ENCODE assay signal across 29 cellular contexts in genomic region chr7:32802305-32802910, GRCh38.
"Had no signal": no experiment of that assay in that cellular context is flagged by ENCODE, and none has a peak within 500 bp of the region (broad histone marks: within the 10 kb centered on the region; RNA-seq: fewer than 3 reads in every experiment).

No MANE protein-coding gene starts in this region.

- H3K4me1 Mint-ChIP-seq: nephron progenitor cell; neural crest cell; stimulated activated memory B cell treated with anti-CD40 and anti-IgM and Interleukin-4, amounts not matched to agents 10 μg/mL and 1 μg/mL and 100 μg/mL, for 72 hours had no signal

- H3K27me3 ChIP-seq: neutrophil, pancreas, right lobe of liver, sigmoid colon, suprapubic skin, testis, tibial artery, transverse colon, upper lobe of right lung, uterus had no signal

- H3K27me3 Mint-ChIP-seq: stimulated activated memory B cell treated with anti-CD40 and anti-IgM and Interleukin-4, amounts not matched to agents 10 μg/mL and 1 μg/mL and 100 μg/mL, for 72 hours; stimulated activated naive CD8-positive, alpha-beta T cell treated with anti-CD3 and anti-CD28 coated beads, Interleukin-15, amount 100 ng/mL, for 72 hours; type B pancreatic cell had no signal

- H3K4me3 ChIP-seq: pancreas, prostate gland, right lobe of liver, sigmoid colon, suprapubic skin, testis, tibial artery, transverse colon, upper lobe of right lung, uterus had no signal

- ATAC-seq: naive thymus-derived CD8-positive, alpha-beta T cell; natural killer cell treated with Interleukin-12 subunit alpha and Interleukin-12 subunit beta and Interleukin-15 and Interleukin-18, amount 100 ng/mL, for 72 hours; pancreas; right cardiac atrium; right lobe of liver; stimulated activated memory B cell treated with anti-CD40 and anti-IgM and Interleukin-4, amounts not matched to agents 10 μg/mL and 1 μg/mL and 100 μg/mL, for 72 hours; stimulated activated naive CD8-positive, alpha-beta T cell treated with anti-CD3 and anti-CD28 coated beads, Interleukin-15, amount 100 ng/mL, for 72 hours; stimulated activated naive CD8-positive, alpha-beta T cell treated with anti-CD3 and anti-CD28 coated beads, Interleukin-15, Interleukin-2, amounts not matched to agents 100 U/mL and 50 U/mL, for 24 hours; upper lobe of right lung had no signal

- H3K36me3 ChIP-seq: neutrophil, pancreas, prostate gland, right lobe of liver, sigmoid colon, suprapubic skin, tibial artery, transverse colon, upper lobe of right lung, uterus had no signal

- H3K27ac ChIP-seq: neutrophil, pancreas, prostate gland, right lobe of liver, sigmoid colon, suprapubic skin, testis, tibial artery, transverse colon, upper lobe of right lung, uterus had no signal

- H3K9me3 ChIP-seq: neutrophil, pancreas, prostate gland, right lobe of liver, sigmoid colon, suprapubic skin, testis, tibial artery, upper lobe of right lung, uterus had no signal

- H3K27ac Mint-ChIP-seq: naive thymus-derived CD8-positive, alpha-beta T cell; natural killer cell treated with Interleukin-12 subunit alpha and Interleukin-12 subunit beta and Interleukin-15 and Interleukin-18, amount 100 ng/mL, for 72 hours; nephron progenitor cell; stimulated activated memory B cell treated with anti-CD40 and anti-IgM and Interleukin-4, amounts not matched to agents 10 μg/mL and 1 μg/mL and 100 μg/mL, for 72 hours; type B pancreatic cell had no signal

- H3K4me3 Mint-ChIP-seq: naive thymus-derived CD8-positive, alpha-beta T cell; natural killer cell treated with Interleukin-12 subunit alpha and Interleukin-12 subunit beta and Interleukin-15 and Interleukin-18, amount 100 ng/mL, for 72 hours; nephron progenitor cell; neural crest cell; stimulated activated memory B cell treated with anti-CD40 and anti-IgM and Interleukin-4, amounts not matched to agents 10 μg/mL and 1 μg/mL and 100 μg/mL, for 72 hours; stimulated activated naive CD8-positive, alpha-beta T cell treated with anti-CD3 and anti-CD28 coated beads, Interleukin-15, amount 100 ng/mL, for 72 hours; type B pancreatic cell had no signal

- FAIRE-seq: pancreas, small intestine had no signal

- DNase-seq: naive thymus-derived CD8-positive, alpha-beta T cell; nephron progenitor cell; nucleus accumbens; pancreas; right cardiac atrium; right lobe of liver; sigmoid colon; stimulated activated CD4-positive, alpha-beta T cell treated with anti-CD3 and anti-CD28 coated beads, Interleukin-15, amount 100 ng/mL, for 24 hours; stimulated activated CD4-positive, alpha-beta T cell treated with anti-CD3 and anti-CD28 coated beads, Interleukin-2, amount 100 ng/mL, for 24 hours; stimulated activated CD4-positive, alpha-beta T cell treated with anti-CD3 and anti-CD28 coated beads, Interleukin-2, amount 100 ng/mL, for 48 hours; stimulated activated CD4-positive, alpha-beta T cell treated with anti-CD3 and anti-CD28 coated beads, Interleukin-4, amount 100 ng/mL, for 4 hours; stimulated activated CD8-positive, alpha-beta memory T cell treated with anti-CD3 and anti-CD28 coated beads, Interleukin-4, amount 100 ng/mL, for 48 hours; stimulated activated naive CD4-positive, alpha-beta T cell; stimulated activated naive CD8-positive, alpha-beta T cell treated with anti-CD3 and anti-CD28 coated beads, Interleukin-15, amount 100 ng/mL, for 72 hours; stimulated activated naive CD8-positive, alpha-beta T cell treated with anti-CD3 and anti-CD28 coated beads, Interleukin-15, Interleukin-2, amounts not matched to agents 100 U/mL and 50 U/mL, for 24 hours; substantia nigra; testis; tibial artery; transverse colon; upper lobe of right lung; uterus had no signal

- H3K4me1 ChIP-seq: pancreas, prostate gland, right lobe of liver, sigmoid colon, suprapubic skin, testis, tibial artery, upper lobe of right lung, uterus had no signal
